29 cellular contexts compared by ENCODE assay signal in genomic region chr17:73581379-73581778, GRCh38.
"Had no signal": no experiment of that assay in that cellular context is flagged by ENCODE, and none has a peak within 500 bp of the region (broad histone marks: within the 10 kb centered on the region; RNA-seq: fewer than 3 reads in every experiment).

No MANE protein-coding gene starts in this region.

- H3K4me3 ChIP-seq: ascending aorta, esophagus muscularis mucosa, gastroesophageal sphincter, heart right ventricle had no signal

- H3K27ac Mint-ChIP-seq: activated B cell treated with CpG ODN at 0.5 μM for 24 hours; activated CD8-positive, alpha-beta memory T cell treated with anti-CD3 and anti-CD28 coated beads, Interleukin-2, amount 10 ng/mL, durations not matched to agents 7 days and 5 days; activated naive CD4-positive, alpha-beta T cell treated with anti-CD3 and anti-CD28 coated beads, Interleukin-2, amount 10 ng/mL, durations not matched to agents 7 days and 5 days; activated naive CD8-positive, alpha-beta T cell treated with anti-CD3 and anti-CD28 coated beads, Interleukin-2, amount 10 ng/mL, durations not matched to agents 7 days and 5 days; activated T-cell treated with anti-CD3 and anti-CD28 coated beads, Interleukin-2, amount 50 U/mL, for 72 hours had no signal

- H3K27ac ChIP-seq: ascending aorta, esophagus muscularis mucosa, foreskin keratinocyte, gastroesophageal sphincter, heart right ventricle had no signal

- H3K4me3 Mint-ChIP-seq: activated B cell treated with CpG ODN at 0.5 μM for 24 hours; activated CD8-positive, alpha-beta memory T cell treated with anti-CD3 and anti-CD28 coated beads, Interleukin-2, amount 10 ng/mL, durations not matched to agents 7 days and 5 days; activated CD8-positive, alpha-beta T cell treated with anti-CD3 and anti-CD28 coated beads, Interleukin-2, amount 10 ng/mL, durations not matched to agents 7 days and 5 days; activated naive CD4-positive, alpha-beta T cell treated with anti-CD3 and anti-CD28 coated beads, Interleukin-2, amount 10 ng/mL, durations not matched to agents 7 days and 5 days; activated naive CD8-positive, alpha-beta T cell treated with anti-CD3 and anti-CD28 coated beads, Interleukin-2, amount 10 ng/mL, durations not matched to agents 7 days and 5 days; activated T-cell treated with anti-CD3 and anti-CD28 coated beads, Interleukin-2, amount 50 U/mL, for 72 hours; effector memory CD8-positive, alpha-beta T cell had no signal

- H3K9me3 Mint-ChIP-seq: activated B cell treated with CpG ODN at 0.5 μM for 24 hours; activated naive CD4-positive, alpha-beta T cell treated with anti-CD3 and anti-CD28 coated beads, Interleukin-2, amount 10 ng/mL, durations not matched to agents 7 days and 5 days; activated naive CD4-positive, alpha-beta T cell treated with anti-CD3 and anti-CD28 coated beads, Interleukin-2, amount 50 U/mL, for 72 hours; activated T-cell treated with anti-CD3 and anti-CD28 coated beads, Interleukin-2, amount 50 U/mL, for 72 hours; effector memory CD8-positive, alpha-beta T cell had no signal

- H3K4me1 Mint-ChIP-seq: activated CD8-positive, alpha-beta memory T cell treated with anti-CD3 and anti-CD28 coated beads, Interleukin-2, amount 10 ng/mL, durations not matched to agents 7 days and 5 days had no signal

- H3K4me1 ChIP-seq: ascending aorta, esophagus muscularis mucosa, foreskin keratinocyte, gastroesophageal sphincter, heart right ventricle had no signal

- DNase-seq: activated B cell treated with CpG ODN at 0.5 μM for 24 hours; activated CD4-positive, alpha-beta T cell treated with anti-CD3 and anti-CD28 coated beads for 48 hours; activated CD4-positive, alpha-beta T cell treated with anti-CD3 and anti-CD28 coated beads, Interleukin-2, amount 50 U/mL, for 1 hour; activated CD4-positive, alpha-beta T cell treated with anti-CD3 and anti-CD28 coated beads, Interleukin-2, amount 50 U/mL, for 48 hours; activated CD8-positive, alpha-beta memory T cell treated with anti-CD3 and anti-CD28 coated beads, Interleukin-2, amount 10 ng/mL, durations not matched to agents 7 days and 5 days; activated CD8-positive, alpha-beta memory T cell treated with anti-CD3 and anti-CD28 coated beads, Interleukin-2, amount 50 U/mL, for 4 hours; activated CD8-positive, alpha-beta T cell treated with anti-CD3 and anti-CD28 coated beads, Interleukin-2, amount 10 ng/mL, durations not matched to agents 7 days and 5 days; activated gamma-delta T cell; activated naive CD4-positive, alpha-beta T cell; activated naive CD4-positive, alpha-beta T cell treated with anti-CD3 and anti-CD28 coated beads, Interleukin-2, amount 10 ng/mL, durations not matched to agents 7 days and 5 days; activated naive CD8-positive, alpha-beta T cell treated with anti-CD3 and anti-CD28 coated beads, Interleukin-2, amount 10 ng/mL, durations not matched to agents 7 days and 5 days; activated T-cell treated with anti-CD3 and anti-CD28 coated beads, Interleukin-2, amount 50 U/mL, for 1 hour; activated T-cell treated with anti-CD3 and anti-CD28 coated beads, Interleukin-2, amount 50 U/mL, for 72 hours; caudate nucleus; cortex of kidney; dermis blood vessel endothelial cell; effector CD4-positive, alpha-beta T cell; effector memory CD8-positive, alpha-beta T cell; erythroblast; foreskin keratinocyte; heart right ventricle; T-helper 1 cell; T-helper 2 cell had no signal

- H3K27me3 ChIP-seq: ascending aorta, heart right ventricle had no signal

- H3K9me3 ChIP-seq: ascending aorta, esophagus muscularis mucosa, heart right ventricle had no signal

- ATAC-seq: activated CD4-positive, CD25-positive, alpha-beta regulatory T cell treated with anti-CD3 and anti-CD28 coated beads, Interleukin-2, amount 50 U/mL, for 24 hours; activated CD8-positive, alpha-beta memory T cell treated with anti-CD3 and anti-CD28 coated beads, Interleukin-2, amount 10 ng/mL, durations not matched to agents 7 days and 5 days; activated CD8-positive, alpha-beta T cell treated with anti-CD3 and anti-CD28 coated beads, Interleukin-2, amount 10 ng/mL, durations not matched to agents 7 days and 5 days; activated naive CD4-positive, alpha-beta T cell treated with anti-CD3 and anti-CD28 coated beads, Interleukin-2, amount 50 U/mL, for 72 hours; activated T-cell treated with anti-CD3 and anti-CD28 coated beads, Interleukin-2, amount 50 U/mL, for 72 hours; effector memory CD8-positive, alpha-beta T cell; foreskin keratinocyte; gastroesophageal sphincter had no signal

- FAIRE-seq: colon had no signal

- H3K27me3 Mint-ChIP-seq: activated B cell treated with CpG ODN at 0.5 μM for 24 hours had no signal

- H3K36me3 Mint-ChIP-seq: activated CD8-positive, alpha-beta memory T cell treated with anti-CD3 and anti-CD28 coated beads, Interleukin-2, amount 10 ng/mL, durations not matched to agents 7 days and 5 days; activated naive CD4-positive, alpha-beta T cell treated with anti-CD3 and anti-CD28 coated beads, Interleukin-2, amount 10 ng/mL, durations not matched to agents 7 days and 5 days; activated naive CD4-positive, alpha-beta T cell treated with anti-CD3 and anti-CD28 coated beads, Interleukin-2, amount 50 U/mL, for 72 hours had no signal

- H3K36me3 ChIP-seq: ascending aorta, esophagus muscularis mucosa, gastroesophageal sphincter, heart right ventricle had no signal
